ENCODE assay signal across 8 cellular contexts in the genomic region with DNA sequence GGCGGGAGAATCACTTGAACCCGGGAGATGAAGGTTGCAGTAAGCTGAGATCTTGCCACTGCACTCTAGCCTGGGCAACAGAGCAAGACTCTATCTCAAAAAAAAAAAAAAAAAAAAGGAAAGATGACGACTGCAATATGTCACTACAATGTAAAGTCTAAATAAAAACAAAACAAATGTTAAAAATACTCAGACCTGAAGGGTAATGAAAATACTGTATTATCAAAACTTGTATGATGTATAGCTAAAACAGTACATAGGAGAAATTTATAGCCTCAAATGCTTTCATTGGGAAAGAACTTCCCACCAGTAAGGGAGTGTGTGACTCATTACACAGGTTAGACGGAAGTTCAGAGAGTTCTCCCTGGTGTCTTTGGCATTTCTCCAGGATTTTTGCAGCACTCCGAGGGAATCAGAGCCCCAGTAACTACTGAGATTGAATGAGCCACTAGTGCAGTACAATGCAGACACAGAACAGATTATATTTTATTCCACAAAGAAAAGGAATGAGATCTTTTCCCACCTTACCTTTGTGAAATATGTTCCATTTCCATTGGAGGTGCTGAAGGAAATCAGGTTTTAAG. TPM values are rescaled to one million over a fixed set of nuclear protein-coding genes. Genes with fewer than 3 reads are reported as not detected.
A peak's percentile ranks its signal among the peaks of the same experiment; 100 is the strongest.
DNase-seq lines count a peak whose midpoint lies in the region; ATAC-seq and TF ChIP-seq lines count a peak whose summit lies in the region.

No MANE protein-coding gene starts in this region.

- no peaks in the 10 kb centered on the region for H3K9me3 ChIP-seq in right lobe of liver
- H3K9me3 ChIP-seq in osteoblast (ENCODE audit: low read depth, low read length), result no peaks in the 10 kb centered on the region

- H3K27me3 ChIP-seq in right lobe of liver (no peaks in the 10 kb centered on the region), osteoblast (ENCODE audit: insufficient read depth, low read length) (no peaks in the 10 kb centered on the region)

- H3K79me2 ChIP-seq in osteoblast (ENCODE audit: insufficient read depth, low read length), result no peaks in the 10 kb centered on the region

- H3K27ac ChIP-seq in right lobe of liver (no peak overlapping the region), osteoblast (ENCODE audit: low read depth, low read length) (no peak overlapping the region)

- no peaks in the 10 kb centered on the region for H3K4me1 ChIP-seq in right lobe of liver
- H3K4me1 ChIP-seq in osteoblast (ENCODE audit: insufficient read depth, low read length), result peaks cover 4% of the 10 kb centered on the region

- TF ChIP-seq CTCF in right lobe of liver (IDR thresholded peaks at IDR 0.05) (no peak), osteoblast (IDR thresholded peaks at IDR 0.05; ENCODE audit: extremely low read depth, low read depth, low read length) (no peak)

- ATAC-seq in right lobe of liver, result peak; percentile 88 to 99 (median 91)
- no peak for ATAC-seq in GM19452 (IDR thresholded peaks at IDR 0.05; ENCODE audit: unreplicated experiment)
- no peak for ATAC-seq in HG03354 (IDR thresholded peaks at IDR 0.05; ENCODE audit: poor library complexity, severe bottlenecking, unreplicated experiment)

- intact Hi-C loops in right lobe of liver (cut with DNase I), result no loop called here

- H2AFZ ChIP-seq in osteoblast (ENCODE audit: low read length), result no peak overlapping the region

- H3K4me3 ChIP-seq in right lobe of liver, result no peak overlapping the region
- H3K4me3 ChIP-seq in osteoblast (ENCODE audit: insufficient read depth, low read length), result no peak overlapping the region

- 22% methylated on average over 4 of the region's 5 CpGs for WGBS in right lobe of liver (ENCODE audit: insufficient coverage, low coverage, low lambda C conversion rate, missing lambda C conversion rate)

- DNase-seq in DMS79 (lab: John Stamatoyannopoulos, UW) (peak; percentile 63), NCI-H146 treated with DMSO at 0.1 percent for 48 hours (lab: John Stamatoyannopoulos, UW; ENCODE audit: unreplicated experiment) (peak; percentile 20), astrocyte of the hippocampus (ENCODE audit: low read depth, low spot score) (peak; percentile 88), right lobe of liver (no peak), osteoblast (ENCODE audit: insufficient read length, low spot score, missing footprints) (no peak), OCI-M2 (lab: John Stamatoyannopoulos, UW; ENCODE audit: unreplicated experiment) (no peak)

- H4K20me1 ChIP-seq in osteoblast (ENCODE audit: insufficient read depth, low read length), result no peaks in the 10 kb centered on the region

- H3K4me2 ChIP-seq in osteoblast (ENCODE audit: insufficient read depth, low read length), result no peak overlapping the region

- no peaks in the 10 kb centered on the region for H3K36me3 ChIP-seq in right lobe of liver
- H3K36me3 ChIP-seq in osteoblast (ENCODE audit: insufficient read depth, low read length), result no peaks in the 10 kb centered on the region

- TF ChIP-seq POLR2A in right lobe of liver (IDR thresholded peaks at IDR 0.05), result no peak

RNA-seq across cellular contexts. Expression of a gene that starts 12.5 kb away (rescaled TPM):
- total RNA-seq in right lobe of liver (10 to 100 TPM in 5 of 6 experiments, 1 to 10 TPM in 1; 9.7 to 16.0 (median 12.9) TPM), osteoblast (42.7 and 43.6 TPM in 2 replicates)

RNA-seq across cellular contexts. Expression of a gene that starts 25.0 kb away (rescaled TPM):
- total RNA-seq in right lobe of liver (10 to 100 TPM in 2 of 6 experiments, 1 to 10 TPM in 4; 2.5 to 21.8 (median 8.5) TPM), osteoblast (5.6 and 6.9 TPM in 2 replicates)

Comparison
In these comparisons a context has a peak if more than half of its experiments do, and no peak if none do; other contexts are left out.
1. DNase-seq: peak in DMS79 (single experiment), NCI-H146 treated with DMSO at 0.1 percent for 48 hours (single experiment) and astrocyte of the hippocampus (single experiment); none in right lobe of liver (0 of 3), osteoblast (single experiment) and OCI-M2 (single experiment).
2. ATAC-seq: peak in right lobe of liver (4 of 4); none in GM19452 (single experiment) and HG03354 (single experiment).